Comparison of ENCODE assay signal across 8 cellular contexts in the genomic region with DNA sequence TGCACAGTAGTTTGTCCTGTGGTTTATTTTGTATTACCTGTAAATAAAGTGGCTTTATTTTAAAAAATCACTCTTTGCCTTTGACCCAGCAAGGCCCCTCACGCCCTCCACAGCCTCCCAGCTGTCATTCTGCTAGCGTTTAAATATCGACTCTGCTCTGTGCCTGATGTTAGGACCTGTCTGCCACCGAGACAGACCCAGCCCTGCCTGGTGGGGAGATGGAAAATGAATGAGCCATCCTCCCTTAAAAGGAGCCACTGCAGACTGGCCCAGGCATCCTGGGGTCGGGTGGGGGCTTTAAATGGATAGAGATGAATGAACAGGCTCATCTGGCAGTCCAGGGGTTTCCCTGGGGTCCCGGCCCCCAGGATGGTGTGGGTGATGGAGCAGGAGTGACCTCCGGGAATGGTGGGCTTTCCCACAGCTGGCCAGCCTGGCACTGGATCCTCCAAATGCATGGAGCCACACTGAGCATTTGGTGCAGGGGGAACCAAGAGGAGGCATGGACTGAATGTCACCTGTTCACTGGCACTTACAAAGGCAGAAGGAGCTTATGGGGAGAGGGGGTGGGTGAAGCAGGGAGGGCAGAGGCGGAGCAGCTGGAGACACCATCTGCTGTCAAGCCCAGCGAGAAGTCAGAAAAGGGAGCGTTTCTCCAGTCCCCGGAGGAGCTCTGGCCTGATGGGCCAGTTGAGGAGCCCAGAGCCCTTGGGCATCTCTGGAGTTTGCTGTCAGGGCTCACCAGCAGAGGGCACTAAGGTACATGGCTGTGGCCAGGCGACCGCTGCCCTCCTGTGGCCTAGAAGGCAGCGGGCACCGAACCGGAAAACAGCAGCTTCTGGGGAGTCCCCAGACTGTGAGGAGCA. TPM values are rescaled to one million over a fixed set of nuclear protein-coding genes. Genes with fewer than 3 reads are reported as not detected.
DNase-seq lines count a peak whose midpoint lies in the region; ATAC-seq and TF ChIP-seq lines count a peak whose summit lies in the region.

No MANE protein-coding gene starts in this region.

- H3K4me3 ChIP-seq in left lung: no peak overlapping the region

- no peaks in the 10 kb centered on the region for H3K9me3 ChIP-seq in left lung

- no peak overlapping the region for H3K27ac ChIP-seq in left lung

- no peaks in the 10 kb centered on the region for H3K27me3 ChIP-seq in left lung

- peak; percentile 37 to 67 for TF ChIP-seq CTCF in left lung (IDR thresholded peaks at IDR 0.05)

- peak; percentile 96 for ATAC-seq in left lung
- peak; percentile 83 for ATAC-seq in stimulated activated naive CD8-positive, alpha-beta T cell treated with anti-CD3 and anti-CD28 coated beads, Interleukin-15, Interleukin-2, amounts not matched to agents 100 U/mL and 50 U/mL, for 24 hours
- ATAC-seq in GM21737 (IDR thresholded peaks at IDR 0.05; ENCODE audit: unreplicated experiment): no peak

- H3K4me1 ChIP-seq in left lung: no peaks in the 10 kb centered on the region

- peak; percentile 78 for DNase-seq in CD1c-positive myeloid dendritic cell (ENCODE audit: extremely low spot score)
- DNase-seq in GM19240 (ENCODE audit: insufficient read length, low spot score): peak; percentile 67
- peak; percentile 52 for DNase-seq in NCI-H1092 treated with DMSO at 0.1 percent for 48 hours (lab: John Stamatoyannopoulos, UW)
- DNase-seq in SW480 (ENCODE audit: low spot score): peak; percentile 58
- peak; percentile 42 for DNase-seq in cerebellar cortex (ENCODE audit: low spot score)
- peak in 1 of 2 donors; percentile 68 for DNase-seq in left lung
- peak; percentile 88 for DNase-seq in stimulated activated naive CD8-positive, alpha-beta T cell treated with anti-CD3 and anti-CD28 coated beads, Interleukin-15, Interleukin-2, amounts not matched to agents 100 U/mL and 50 U/mL, for 24 hours

- intact Hi-C loops in left lung (cut with DNase I): no loop called here

- H3K36me3 ChIP-seq in left lung: no peaks in the 10 kb centered on the region

RNA-seq across cellular contexts. Expression of gene GRM2, which starts 11.9 kb away (rescaled TPM):
- total RNA-seq in left lung: under 1 TPM; 0.21 to 0.61 TPM

RNA-seq across cellular contexts. Expression of gene TEX264, which starts 47.7 kb away (rescaled TPM):
- 10 to 100 TPM; 48.7 to 50.4 TPM for total RNA-seq in left lung
